ENCODE assay signal across 11 cellular contexts in the genomic region with DNA sequence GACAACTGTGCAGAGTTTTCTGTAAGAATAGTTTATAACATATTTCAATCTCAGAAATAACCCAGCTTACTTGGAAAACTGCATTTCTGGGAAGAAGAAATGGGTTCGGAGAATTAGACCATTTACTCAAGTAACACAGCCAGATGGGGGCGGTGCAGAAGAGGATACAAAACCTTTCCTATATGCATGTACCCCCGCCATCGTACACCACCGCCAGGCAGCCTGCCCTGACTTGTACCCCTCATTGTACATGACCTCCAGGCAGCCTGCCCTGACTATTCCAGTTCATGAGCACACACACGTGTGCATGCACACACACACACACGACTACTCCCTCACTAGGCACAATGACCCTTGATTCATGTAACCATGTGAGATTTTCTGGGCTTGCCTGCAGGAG.
DNase-seq lines count a peak whose midpoint lies in the region; ATAC-seq, FAIRE-seq and TF ChIP-seq lines count a peak whose summit lies in the region.
"Had no signal": no experiment of that assay in that cellular context is flagged by ENCODE, and none has a peak within 500 bp of the region (broad histone marks: within the 10 kb centered on the region; RNA-seq: fewer than 3 reads in every experiment).

No MANE protein-coding gene starts in this region.

- H3K18ac ChIP-seq in H1 (ENCODE audit: extremely low read depth, low read length), result peak overlapping the region; percentile 60; the same call in 1 of the 2 replicates
- no peak overlapping the region for H3K18ac ChIP-seq in trophoblast cell (ENCODE audit: low read length)

- H3K4me1 Mint-ChIP-seq in CD4-positive, alpha-beta memory T cell, result peaks cover 0 to 14% (median 4%) of the 10 kb centered on the region in 4 donors

- TF ChIP-seq RAD21 in H1 (IDR thresholded peaks at IDR 0.05 in 1 of 2, conservative IDR thresholded peaks at IDR 0.05 in 1 of 2; ENCODE audit: low read depth in 2 of 2, low read length in 2 of 2), result peak; percentile 15 to 16; a peak in 2 of 4 replicates

- no peaks in the 10 kb centered on the region for H3K9me3 ChIP-seq in CD4-positive, alpha-beta memory T cell (ENCODE audit: control insufficient read depth in 1 of 2, low read length in 2 of 2)
- H3K9me3 ChIP-seq in OCI-LY3 (ENCODE audit: insufficient read depth, low read length) (no peaks in the 10 kb centered on the region), H1 (ENCODE audit: insufficient read depth in 2 of 2, low read depth in 1 of 2, low read length in 1 of 2) (no peaks in the 10 kb centered on the region), trophoblast cell (ENCODE audit: insufficient read depth, low read depth, low read length) (no peaks in the 10 kb centered on the region), MG63 (no peaks in the 10 kb centered on the region)

- no peak for TF ChIP-seq EP300 in H1 (IDR thresholded peaks at IDR 0.05; ENCODE audit: borderline replicate concordance in 1 of 2, low read depth in 2 of 2, low read length in 2 of 2)

- H3K36me3 ChIP-seq in CD4-positive, alpha-beta memory T cell (ENCODE audit: insufficient read depth, low read length), result no peaks in the 10 kb centered on the region
- H3K36me3 ChIP-seq in OCI-LY3 (replicated peaks; ENCODE audit: low read depth, low read length) (no peaks in the 10 kb centered on the region), H1 (ENCODE audit: control insufficient read depth in 2 of 4, insufficient read depth in 4 of 4, low read length in 3 of 4) (peaks cover 0 to 8% (median 0%) of the 10 kb centered on the region in 4 experiments; a peak in 3 of 8 replicates), trophoblast cell (ENCODE audit: control insufficient read depth in 1 of 2, insufficient read depth in 2 of 2, low read length in 2 of 2) (peaks cover 2 to 5% of the 10 kb centered on the region in 2 experiments), MG63 (no peaks in the 10 kb centered on the region)

- H2AFZ ChIP-seq in OCI-LY3 (ENCODE audit: low read depth, low read length) (no peak overlapping the region), H1 (ENCODE audit: low read length) (no peak overlapping the region), trophoblast cell (ENCODE audit: insufficient read depth, low read length, poor library complexity) (no peak overlapping the region)

- H3K27me3 ChIP-seq in CD4-positive, alpha-beta memory T cell (ENCODE audit: insufficient read depth, low read length), result no peaks in the 10 kb centered on the region
- H3K27me3 ChIP-seq in OCI-LY3 (ENCODE audit: low read depth, low read length), result peaks cover 43% of the 10 kb centered on the region
- H3K27me3 ChIP-seq in H1 (replicated peaks in 1 of 4; ENCODE audit: control insufficient read depth in 3 of 4, extremely low read depth in 1 of 4, insufficient read depth in 3 of 4, low read length in 3 of 4), result no peaks in the 10 kb centered on the region
- no peaks in the 10 kb centered on the region for H3K27me3 ChIP-seq in trophoblast cell (ENCODE audit: insufficient read depth, low read length)
- no peaks in the 10 kb centered on the region for H3K27me3 ChIP-seq in MG63

- H3K14ac ChIP-seq in H1 (ENCODE audit: insufficient read length), result no peak overlapping the region
- H3K14ac ChIP-seq in trophoblast cell (ENCODE audit: low read length), result no peak overlapping the region

- no peak for TF ChIP-seq POLR2A in H1 (IDR thresholded peaks at IDR 0.05; ENCODE audit: control extremely low read depth in 1 of 2, low read depth in 2 of 2, low read length in 2 of 2)

- peak overlapping the region; percentile 90; the same call in 1 of the 2 replicates for H2BK20ac ChIP-seq in H1 (ENCODE audit: low read length)

- no peaks in the 10 kb centered on the region for H3K23me2 ChIP-seq in H1 (ENCODE audit: low read depth, low read length)

- no peaks in the 10 kb centered on the region for H4K20me1 ChIP-seq in OCI-LY3 (ENCODE audit: insufficient read depth, low read length)
- peaks cover 0 to 3% of the 10 kb centered on the region in 2 experiments for H4K20me1 ChIP-seq in H1 (replicated peaks in 1 of 2; ENCODE audit: control insufficient read depth in 1 of 2, insufficient read depth in 2 of 2, low read length in 2 of 2)

- WGBS in H1 (ENCODE audit: extremely low coverage in 1 of 2, insufficient coverage in 1 of 2, insufficient read length in 1 of 2, insufficient replicate concordance in 2 of 2, low coverage in 1 of 2, low lambda C conversion rate in 2 of 2, missing lambda C conversion rate in 1 of 2), 2 experiments, result 88% methylated on average over 7 of the region's 7 CpGs; no CpG with 5 or more reads in 1 of the 2 experiments
- WGBS in trophoblast cell (ENCODE audit: extremely low coverage, insufficient coverage, insufficient read length), result no CpG with 5 or more reads among the region's 7 CpGs

- H3K79me2 ChIP-seq in OCI-LY3 (ENCODE audit: low read length), result no peaks in the 10 kb centered on the region
- H3K79me2 ChIP-seq in H1 (ENCODE audit: control insufficient read depth in 1 of 2, insufficient read depth in 2 of 2, low read length in 2 of 2), result peaks cover 0 to 3% of the 10 kb centered on the region in 2 experiments; a peak in 1 of 4 replicates
- no peaks in the 10 kb centered on the region for H3K79me2 ChIP-seq in trophoblast cell (ENCODE audit: control insufficient read depth, insufficient read depth, low read length, poor library complexity)

- H3K27ac Mint-ChIP-seq in CD4-positive, alpha-beta memory T cell, result no peak overlapping the region

- no peak overlapping the region for H4K12ac ChIP-seq in trophoblast cell (ENCODE audit: low read depth, low read length)

- no peak overlapping the region for H3K27ac ChIP-seq in CD4-positive, alpha-beta memory T cell (ENCODE audit: low read depth, low read length)
- H3K27ac ChIP-seq in OCI-LY3 (ENCODE audit: low read length), result no peak overlapping the region
- no peak overlapping the region for H3K27ac ChIP-seq in H1 (ENCODE audit: low read depth, low read length)
- no peak overlapping the region for H3K27ac ChIP-seq in trophoblast cell (ENCODE audit: low read depth, low read length)

- H3K4me3 Mint-ChIP-seq in CD4-positive, alpha-beta memory T cell, result peak overlapping the region in 6 of 8 donors; percentile 65 to 81 (median 76)

- H2BK120ac ChIP-seq in H1 (replicated peaks; ENCODE audit: low read depth, low read length), result no peak overlapping the region
- H2BK120ac ChIP-seq in trophoblast cell (ENCODE audit: insufficient read depth, low read length, poor library complexity), result no peak overlapping the region

- no peaks in the 10 kb centered on the region for H3K36me3 Mint-ChIP-seq in CD4-positive, alpha-beta memory T cell

- H3K56ac ChIP-seq in H1 (replicated peaks; ENCODE audit: insufficient read length, low read depth, low read length), result no peak overlapping the region

- H3K4ac ChIP-seq in H1 (replicated peaks; ENCODE audit: insufficient read length, low read depth, low read length) (no peak overlapping the region), trophoblast cell (ENCODE audit: low read depth, low read length) (no peak overlapping the region)

- no peak overlapping the region for H3K4me3 ChIP-seq in CD4-positive, alpha-beta memory T cell (ENCODE audit: low read length in 2 of 2)
- H3K4me3 ChIP-seq in OCI-LY3 (ENCODE audit: low read length) (peak overlapping the region; percentile 21; the same call in 1 of the 2 replicates), H1 (ENCODE audit: extremely low read depth in 1 of 4, insufficient read depth in 2 of 4, low read depth in 3 of 4, low read length in 4 of 4) (no peak overlapping the region), trophoblast cell (ENCODE audit: low read depth, low read length) (peak overlapping the region; percentile 56), MG63 (no peak overlapping the region)

- H3K9me3 Mint-ChIP-seq in CD4-positive, alpha-beta memory T cell, result no peaks in the 10 kb centered on the region

- POLR2A ChIA-PET in CD4-positive, alpha-beta memory T cell (lab: Charles Lee; ENCODE audit: partially characterized antibody), result no interaction called here
- POLR2A ChIA-PET in H1 (lab: Charles Lee; ENCODE audit: partially characterized antibody), result no interaction called here

- intact Hi-C loops in CD4-positive, alpha-beta memory T cell (cut with micrococcal nuclease), result no loop called here

- no peak overlapping the region for H4K91ac ChIP-seq in H1 (replicated peaks; ENCODE audit: insufficient read length, low read length)
- H4K91ac ChIP-seq in trophoblast cell (ENCODE audit: low read depth, low read length), result no peak overlapping the region

- H3K9ac ChIP-seq in OCI-LY3 (ENCODE audit: low read length), result no peak overlapping the region
- H3K9ac ChIP-seq in H1 (replicated peaks in 1 of 4; ENCODE audit: extremely low read depth in 1 of 4, low read depth in 3 of 4, low read length in 3 of 4), result peak overlapping the region in 1 of 4 experiments; percentile 37; a peak in 1 of 7 replicates
- no peak overlapping the region for H3K9ac ChIP-seq in trophoblast cell (ENCODE audit: low read length)

- TF ChIP-seq CTCF in OCI-LY3 (IDR thresholded peaks at IDR 0.05; ENCODE audit: low read depth, low read length), result peak; percentile 10; the same call in 1 of the 2 replicates
- TF ChIP-seq CTCF in H1 (IDR thresholded peaks at IDR 0.05; ENCODE audit: control extremely low read depth in 1 of 3, insufficient read depth in 1 of 3, low read depth in 1 of 3, low read length in 3 of 3), result no peak

- H2BK5ac ChIP-seq in H1 (ENCODE audit: low read depth, low read length) (no peak overlapping the region), trophoblast cell (ENCODE audit: low read depth, low read length, poor library complexity) (no peak overlapping the region)

- H2BK15ac ChIP-seq in H1 (ENCODE audit: low read length), result 0 out of 2 replicates have a peak overlapping the region, but pooled peaks have one; percentile 36

- H4K8ac ChIP-seq in H1 (ENCODE audit: extremely low read depth, insufficient read depth, low read length) (no peak overlapping the region), trophoblast cell (ENCODE audit: low read depth, low read length) (no peak overlapping the region)

- H3K27me3 Mint-ChIP-seq in CD4-positive, alpha-beta memory T cell, result peaks cover 0 to 5% of the 10 kb centered on the region in 2 donors

- CTCF ChIA-PET in CD4-positive, alpha-beta memory T cell (lab: Charles Lee; ENCODE audit: partially characterized antibody), result no interaction called here
- CTCF ChIA-PET in H1 (lab: Charles Lee; ENCODE audit: partially characterized antibody), result interaction anchor here (1.2 to 2.2 kb wide), 5 partner anchors 10 to 29 kb away, joined by 4 to 6 read pairs (median 5); no protein-coding TSS in a partner anchor

- FAIRE-seq in H1 (lab: Jason Lieb, UNC), result no peak
- FAIRE-seq: TTC549 had no signal

- 0 out of 2 replicates have a peak overlapping the region, but pooled peaks have one; percentile 63 for H2BK12ac ChIP-seq in H1 (ENCODE audit: low read depth, low read length)
- H2BK12ac ChIP-seq in trophoblast cell (ENCODE audit: low read length), result no peak overlapping the region

- H3K4me2 ChIP-seq in OCI-LY3 (ENCODE audit: low read length) (peak overlapping the region; percentile 41), H1 (ENCODE audit: insufficient read depth in 1 of 2, low read depth in 2 of 2, low read length in 2 of 2) (0 out of 4 replicates have a peak overlapping the region, but pooled peaks of 1 of the 2 experiments have one; percentile 24), trophoblast cell (ENCODE audit: low read length) (no peak overlapping the region)

- no peak for ATAC-seq in GM21786 (IDR thresholded peaks at IDR 0.05; ENCODE audit: unreplicated experiment)
- ATAC-seq in GM19397 (IDR thresholded peaks at IDR 0.05; ENCODE audit: unreplicated experiment), result no peak
- no peak for ATAC-seq in HG02870 (IDR thresholded peaks at IDR 0.05; ENCODE audit: unreplicated experiment)

- no peak for DNase-seq in CD4-positive, alpha-beta memory T cell
- DNase-seq in H1 (ENCODE audit: low read depth in 1 of 2, low spot score in 2 of 2) (no peak), trophoblast cell (no peak), MG63 (no peak)
- DNase-seq: amniotic stem cell, NCI-H1105 had no signal

- H3K23ac ChIP-seq in H1 (ENCODE audit: insufficient read length), result no peak overlapping the region
- peak overlapping the region; percentile 60 for H3K23ac ChIP-seq in trophoblast cell (ENCODE audit: low read length)

- H2AK5ac ChIP-seq in H1 (ENCODE audit: low read depth, low read length), result no peak overlapping the region
- H2AK5ac ChIP-seq in trophoblast cell (ENCODE audit: low read length), result no peak overlapping the region

- no peaks in the 10 kb centered on the region for H3K4me1 ChIP-seq in CD4-positive, alpha-beta memory T cell (ENCODE audit: insufficient read depth, low read length)
- H3K4me1 ChIP-seq in OCI-LY3 (ENCODE audit: low read length) (no peaks in the 10 kb centered on the region; the same call in 1 of the 2 replicates), H1 (replicated peaks in 1 of 4; ENCODE audit: control insufficient read depth in 3 of 4, insufficient read depth in 4 of 4, low read length in 3 of 4) (peaks cover 4 to 28% (median 15%) of the 10 kb centered on the region in 4 experiments), trophoblast cell (ENCODE audit: control insufficient read depth in 1 of 2, insufficient read depth in 2 of 2, low read length in 2 of 2) (peaks cover 9 to 10% of the 10 kb centered on the region in 2 experiments)

- H4K5ac ChIP-seq in H1 (ENCODE audit: insufficient read length, low read depth, low read length), result no peak overlapping the region

- 0 out of 2 replicates have a peak, but pooled peaks cover 2% of the 10 kb centered on the region for H3K79me1 ChIP-seq in H1 (ENCODE audit: low read depth, low read length)
- H3K79me1 ChIP-seq in trophoblast cell (ENCODE audit: low read length), result no peaks in the 10 kb centered on the region

Comparison
In these comparisons a context has a peak if more than half of its experiments do, and no peak if none do; other contexts are left out.
1. H3K4me3 ChIP-seq: peak in OCI-LY3 (single experiment) and trophoblast cell (single experiment); none in CD4-positive, alpha-beta memory T cell (0 of 2), H1 (0 of 4) and MG63 (single experiment).